13 cellular contexts compared by ENCODE assay signal in the genomic region with DNA sequence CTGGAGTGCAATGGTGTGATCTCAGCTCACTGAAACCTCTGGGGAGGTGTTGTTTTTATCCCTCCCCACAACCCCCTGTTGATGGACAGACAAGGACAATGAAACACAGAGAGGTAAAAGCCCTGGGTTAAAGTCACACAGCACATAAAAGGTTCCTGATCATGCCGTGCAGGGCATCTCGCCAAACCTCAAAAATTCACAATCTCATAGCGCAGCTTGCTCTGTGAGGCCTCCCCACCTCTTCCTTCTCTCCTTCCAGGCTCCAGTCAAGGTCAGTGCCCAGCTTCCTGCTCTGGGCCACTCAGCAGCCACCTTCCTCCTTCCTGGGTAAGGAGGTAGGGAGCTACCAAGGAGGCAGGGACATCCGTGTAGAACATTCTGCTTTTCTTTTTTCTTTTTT. TPM values are rescaled to one million over a fixed set of nuclear protein-coding genes. Genes with fewer than 3 reads are reported as not detected.
DNase-seq lines count a peak whose midpoint lies in the region; ATAC-seq and TF ChIP-seq lines count a peak whose summit lies in the region.
"Had no signal": no experiment of that assay in that cellular context is flagged by ENCODE, and none has a peak within 500 bp of the region (broad histone marks: within the 10 kb centered on the region; RNA-seq: fewer than 3 reads in every experiment).

No MANE protein-coding gene starts in this region.

- H3K4me1 ChIP-seq in Panc1 (ENCODE audit: control insufficient read depth, insufficient read depth, low read length), result peaks cover 3% of the 10 kb centered on the region; the same call in 1 of the 2 replicates

- H3K9me3 ChIP-seq in Panc1 (ENCODE audit: control insufficient read depth, insufficient read depth, low read depth, low read length), result no peaks in the 10 kb centered on the region
- H3K9me3 ChIP-seq: left ventricle myocardium inferior had no signal

- ATAC-seq in Panc1, result peak; percentile 72; the same call in 1 of the 2 replicates
- ATAC-seq in GM19467 (IDR thresholded peaks at IDR 0.05; ENCODE audit: unreplicated experiment), result no peak
- no peak for ATAC-seq in naive thymus-derived CD8-positive, alpha-beta T cell
- ATAC-seq: activated T-cell treated with anti-CD3 and anti-CD28 coated beads, Interleukin-2, amount 50 U/mL, for 72 hours; effector memory CD8-positive, alpha-beta T cell had no signal

- H3K4me3 Mint-ChIP-seq in nephron progenitor cell, result peak overlapping the region; percentile 23
- no peak overlapping the region for H3K4me3 Mint-ChIP-seq in activated CD4-positive, alpha-beta T cell treated with anti-CD3 and anti-CD28 coated beads, Interleukin-2, amount 10 ng/mL, durations not matched to agents 7 days and 5 days
- peak overlapping the region in 2 of 10 donors; percentile 24 for H3K4me3 Mint-ChIP-seq in naive thymus-derived CD8-positive, alpha-beta T cell
- H3K4me3 Mint-ChIP-seq: activated T-cell treated with anti-CD3 and anti-CD28 coated beads, Interleukin-2, amount 50 U/mL, for 72 hours; effector memory CD8-positive, alpha-beta T cell had no signal

- no peaks in the 10 kb centered on the region for H3K27me3 ChIP-seq in Panc1 (ENCODE audit: control insufficient read depth, insufficient read depth, low read length)

- in situ Hi-C loops in Panc1 (cut with HindIII; ENCODE audit: low pct_unique_long_range_greater_than_20kb, low sequenced_read_pairs), result no loop called here

- POLR2A ChIA-PET in Panc1 (lab: Charles Lee), result no interaction called here
- POLR2A ChIA-PET in GM10248 (lab: Yijun Ruan, JAX), result no interaction called here
- POLR2A ChIA-PET in activated CD4-positive, alpha-beta T cell treated with anti-CD3 and anti-CD28 coated beads, Interleukin-2, amount 10 ng/mL, durations not matched to agents 7 days and 5 days (lab: Charles Lee), result no interaction called here
- POLR2A ChIA-PET in naive thymus-derived CD8-positive, alpha-beta T cell (lab: Charles Lee), result interaction anchor here (0.7 kb wide), 1 partner anchor 30 kb away, joined by 7 read pairs; no protein-coding TSS in a partner anchor

- intact Hi-C loops in Panc1 (cut with micrococcal nuclease; ENCODE audit: unreplicated experiment), result no loop called here

- peaks cover 21% of the 10 kb centered on the region for H3K36me3 Mint-ChIP-seq in nephron progenitor cell (ENCODE audit: low read depth)
- peaks cover 4% of the 10 kb centered on the region for H3K36me3 Mint-ChIP-seq in activated CD4-positive, alpha-beta T cell treated with anti-CD3 and anti-CD28 coated beads, Interleukin-2, amount 10 ng/mL, durations not matched to agents 7 days and 5 days (ENCODE audit: low read depth)
- peaks cover 0 to 25% (median 21%) of the 10 kb centered on the region in 3 donors for H3K36me3 Mint-ChIP-seq in naive thymus-derived CD8-positive, alpha-beta T cell

- CTCF ChIA-PET in Panc1 (lab: Charles Lee), result no interaction called here
- CTCF ChIA-PET in GM10248 (lab: Yijun Ruan, JAX), result interaction anchor here (1.6 kb wide), 1 partner anchor 53 kb away, joined by 3 read pairs; no protein-coding TSS in a partner anchor
- CTCF ChIA-PET in activated CD4-positive, alpha-beta T cell treated with anti-CD3 and anti-CD28 coated beads, Interleukin-2, amount 10 ng/mL, durations not matched to agents 7 days and 5 days (lab: Charles Lee), result interaction anchor here (0.6 to 1.7 kb wide), 2 partner anchors 16 to 110 kb away, joined by 3 to 4 read pairs; no protein-coding TSS in a partner anchor

- peaks cover 58% of the 10 kb centered on the region for H3K27me3 Mint-ChIP-seq in nephron progenitor cell (ENCODE audit: low read depth, poor library complexity)
- peaks cover 14% of the 10 kb centered on the region for H3K27me3 Mint-ChIP-seq in activated CD4-positive, alpha-beta T cell treated with anti-CD3 and anti-CD28 coated beads, Interleukin-2, amount 10 ng/mL, durations not matched to agents 7 days and 5 days
- H3K27me3 Mint-ChIP-seq in naive thymus-derived CD8-positive, alpha-beta T cell, result peaks cover 4 to 20% (median 7%) of the 10 kb centered on the region in 5 donors

- no peaks in the 10 kb centered on the region for H3K36me3 ChIP-seq in Panc1 (ENCODE audit: control insufficient read depth, insufficient read depth, low read length)

- DNase-seq in GF-D8 (lab: John Stamatoyannopoulos, UW) (peak; percentile 51), Panc1 (ENCODE audit: low read depth, low spot score) (no peak), dedifferentiated amniotic fluid mesenchymal stem cell (ENCODE audit: extremely low spot score) (peak; percentile 22), nephron progenitor cell (no peak), GM10248 (ENCODE audit: extremely low spot score) (no peak)
- no peak for DNase-seq in activated CD4-positive, alpha-beta T cell treated with anti-CD3 and anti-CD28 coated beads, Interleukin-2, amount 10 ng/mL, durations not matched to agents 7 days and 5 days
- no peak for DNase-seq in naive thymus-derived CD8-positive, alpha-beta T cell
- DNase-seq: activated T-cell treated with anti-CD3 and anti-CD28 coated beads, Interleukin-2, amount 50 U/mL, for 72 hours; effector memory CD8-positive, alpha-beta T cell; left ventricle myocardium inferior; NCI-H1436 had no signal

- H3K4me1 Mint-ChIP-seq in nephron progenitor cell, result peaks cover 25% of the 10 kb centered on the region
- H3K4me1 Mint-ChIP-seq in activated CD4-positive, alpha-beta T cell treated with anti-CD3 and anti-CD28 coated beads, Interleukin-2, amount 10 ng/mL, durations not matched to agents 7 days and 5 days, result peaks cover 8% of the 10 kb centered on the region
- peaks cover 8 to 14% (median 12%) of the 10 kb centered on the region in 4 donors for H3K4me1 Mint-ChIP-seq in naive thymus-derived CD8-positive, alpha-beta T cell

- peaks cover 12% of the 10 kb centered on the region for H3K9me3 Mint-ChIP-seq in nephron progenitor cell
- H3K9me3 Mint-ChIP-seq in activated CD4-positive, alpha-beta T cell treated with anti-CD3 and anti-CD28 coated beads, Interleukin-2, amount 10 ng/mL, durations not matched to agents 7 days and 5 days, result no peaks in the 10 kb centered on the region
- no peaks in the 10 kb centered on the region for H3K9me3 Mint-ChIP-seq in naive thymus-derived CD8-positive, alpha-beta T cell
- H3K9me3 Mint-ChIP-seq: activated T-cell treated with anti-CD3 and anti-CD28 coated beads, Interleukin-2, amount 50 U/mL, for 72 hours; effector memory CD8-positive, alpha-beta T cell had no signal

- H3K4me3 ChIP-seq in Panc1 (ENCODE audit: low read depth in 2 of 2, low read length in 2 of 2), result no peak overlapping the region
- H3K4me3 ChIP-seq: left ventricle myocardium inferior had no signal

- H3K27ac ChIP-seq in Panc1 (ENCODE audit: low read length), result no peak overlapping the region
- H3K27ac ChIP-seq: left ventricle myocardium inferior had no signal

- H3K27ac Mint-ChIP-seq in nephron progenitor cell, result no peak overlapping the region
- H3K27ac Mint-ChIP-seq in activated CD4-positive, alpha-beta T cell treated with anti-CD3 and anti-CD28 coated beads, Interleukin-2, amount 10 ng/mL, durations not matched to agents 7 days and 5 days, result no peak overlapping the region
- H3K27ac Mint-ChIP-seq in naive thymus-derived CD8-positive, alpha-beta T cell, result no peak overlapping the region
- H3K27ac Mint-ChIP-seq: activated T-cell treated with anti-CD3 and anti-CD28 coated beads, Interleukin-2, amount 50 U/mL, for 72 hours; effector memory CD8-positive, alpha-beta T cell had no signal

- BruUV-seq in Panc1 (replicated peaks; lab: Mats Ljungman, UMichigan), result no TSS peak

- TF ChIP-seq CTCF in Panc1 (IDR thresholded peaks at IDR 0.05), result no peak
- no peak for TF ChIP-seq CTCF in nephron progenitor cell (IDR thresholded peaks at IDR 0.05)
- no peak for TF ChIP-seq CTCF in GM10248 (IDR thresholded peaks at IDR 0.05; ENCODE audit: control extremely low read depth, extremely low read depth, low read depth, missing control alignments)

RNA-seq across cellular contexts. Expression of a gene that starts 2.3 kb away (rescaled TPM):
- 0.08 TPM for total RNA-seq in Panc1 (2021; ENCODE audit: unreplicated experiment)
- polyA plus RNA-seq in Panc1 (2012; ENCODE audit: insufficient read length), result 0.82 TPM
- total RNA-seq in activated CD4-positive, alpha-beta T cell treated with anti-CD3 and anti-CD28 coated beads, Interleukin-2, amount 10 ng/mL, durations not matched to agents 7 days and 5 days, result not detected
- total RNA-seq in naive thymus-derived CD8-positive, alpha-beta T cell, result not detected
- polyA plus RNA-seq in naive thymus-derived CD8-positive, alpha-beta T cell, result 1 to 10 TPM in 1 of 3 donors, under 1 TPM in 2; 0.17 to 1.8 (median 0.17) TPM
- total RNA-seq: activated T-cell treated with anti-CD3 and anti-CD28 coated beads, Interleukin-2, amount 50 U/mL, for 72 hours; left ventricle myocardium inferior; subcutaneous adipose tissue had no signal

RNA-seq across cellular contexts. Expression of a gene that starts 21.5 kb away (rescaled TPM):
- 3.3 TPM for total RNA-seq in Panc1 (2021; ENCODE audit: unreplicated experiment)
- 5.8 TPM for polyA plus RNA-seq in Panc1 (2012; ENCODE audit: insufficient read length)
- total RNA-seq in activated CD4-positive, alpha-beta T cell treated with anti-CD3 and anti-CD28 coated beads, Interleukin-2, amount 10 ng/mL, durations not matched to agents 7 days and 5 days, result 1 to 10 TPM; 1.1 to 1.5 TPM
- total RNA-seq in naive thymus-derived CD8-positive, alpha-beta T cell, result 1 to 10 TPM; 2.1 to 2.4 TPM
- under 1 TPM; 0.28 to 0.77 (median 0.49) TPM for polyA plus RNA-seq in naive thymus-derived CD8-positive, alpha-beta T cell

RNA-seq across cellular contexts. Expression of a gene that starts 25.2 kb away (rescaled TPM):
- 0.23 TPM for total RNA-seq in Panc1 (2021; ENCODE audit: unreplicated experiment)
- 0.42 TPM for polyA plus RNA-seq in Panc1 (2012; ENCODE audit: insufficient read length)
- total RNA-seq in activated CD4-positive, alpha-beta T cell treated with anti-CD3 and anti-CD28 coated beads, Interleukin-2, amount 10 ng/mL, durations not matched to agents 7 days and 5 days, result 1 to 10 TPM; 1.0 to 1.4 TPM
- total RNA-seq in naive thymus-derived CD8-positive, alpha-beta T cell, result 1 to 10 TPM; 1.7 to 2.9 TPM
- under 1 TPM in 2 of 3 donors, not detected in 1; 0.17 to 0.25 TPM for polyA plus RNA-seq in naive thymus-derived CD8-positive, alpha-beta T cell

RNA-seq across cellular contexts. Expression of a gene that starts 42.4 kb away (rescaled TPM):
- total RNA-seq in Panc1 (2021; ENCODE audit: unreplicated experiment), result 0.41 TPM
- 0.92 TPM for polyA plus RNA-seq in Panc1 (2012; ENCODE audit: insufficient read length)
- under 1 TPM; 0.31 to 0.50 TPM for total RNA-seq in activated CD4-positive, alpha-beta T cell treated with anti-CD3 and anti-CD28 coated beads, Interleukin-2, amount 10 ng/mL, durations not matched to agents 7 days and 5 days
- total RNA-seq in naive thymus-derived CD8-positive, alpha-beta T cell, result under 1 TPM in 1 of 2 experiments, not detected in 1; 0.25 TPM
- under 1 TPM in 2 of 3 donors, not detected in 1; 0.10 to 0.26 TPM for polyA plus RNA-seq in naive thymus-derived CD8-positive, alpha-beta T cell

RNA-seq across cellular contexts. Expression of a gene that starts 48.7 kb away (rescaled TPM):
- not detected for total RNA-seq in Panc1 (2021; ENCODE audit: unreplicated experiment)
- polyA plus RNA-seq in Panc1 (2012; ENCODE audit: insufficient read length), result not detected
- total RNA-seq in activated CD4-positive, alpha-beta T cell treated with anti-CD3 and anti-CD28 coated beads, Interleukin-2, amount 10 ng/mL, durations not matched to agents 7 days and 5 days, result under 1 TPM in 1 of 2 experiments, not detected in 1; 0.10 TPM
- not detected for total RNA-seq in naive thymus-derived CD8-positive, alpha-beta T cell
- not detected for polyA plus RNA-seq in naive thymus-derived CD8-positive, alpha-beta T cell

Comparison
In these comparisons a context has a peak if more than half of its experiments do, and no peak if none do; other contexts are left out.
1. DNase-seq: peak in GF-D8 (single experiment) and dedifferentiated amniotic fluid mesenchymal stem cell (single experiment); none in Panc1 (single experiment), nephron progenitor cell (single experiment), GM10248 (single experiment), activated CD4-positive, alpha-beta T cell treated with anti-CD3 and anti-CD28 coated beads, Interleukin-2, amount 10 ng/mL, durations not matched to agents 7 days and 5 days (single experiment) and naive thymus-derived CD8-positive, alpha-beta T cell (0 of 10).